ENCODE assay signal across 9 cellular contexts in the genomic region with DNA sequence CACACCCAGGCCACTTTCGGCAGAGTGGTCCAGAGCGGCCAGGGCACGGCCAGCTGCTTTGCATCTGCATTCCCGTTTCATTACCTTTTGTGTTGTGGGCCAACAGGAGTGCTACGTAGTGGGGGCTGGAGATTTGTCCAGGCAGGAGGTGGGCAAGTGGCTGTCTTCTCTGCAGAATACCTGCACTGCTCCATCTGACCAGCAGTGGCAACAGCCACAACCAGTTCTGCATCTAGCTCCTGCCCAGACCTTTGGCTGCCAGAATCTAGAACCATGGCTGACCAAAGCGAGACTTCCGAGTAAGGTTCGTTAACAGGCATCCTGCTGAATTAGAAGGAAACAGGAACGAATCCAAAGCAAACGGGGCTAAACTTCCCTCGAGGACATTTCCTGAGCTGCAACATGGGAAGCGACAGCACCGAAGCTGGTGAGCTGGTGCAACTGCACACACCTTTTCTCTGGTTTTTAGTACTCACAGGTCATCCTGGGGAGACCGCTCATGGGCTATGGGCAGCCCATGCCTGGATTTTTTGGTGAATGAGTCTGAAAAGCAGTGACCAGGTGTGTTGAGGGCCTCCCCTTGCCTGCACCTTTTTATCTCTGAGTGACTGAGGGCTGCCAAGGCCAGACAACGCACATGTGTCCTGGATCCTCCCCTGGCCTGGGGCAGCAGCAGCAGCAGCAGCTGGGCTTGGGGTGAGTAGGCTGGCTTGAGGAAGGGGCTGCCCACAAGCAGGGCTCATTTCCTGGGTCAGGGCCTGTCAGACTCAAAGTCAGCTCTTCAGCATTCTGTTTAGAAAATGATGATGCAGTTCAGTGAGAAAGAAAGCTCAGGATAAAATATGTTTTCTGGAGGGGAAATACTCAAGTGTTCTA. TPM values are rescaled to one million over a fixed set of nuclear protein-coding genes. Genes with fewer than 3 reads are reported as not detected.
DNase-seq lines count a peak whose midpoint lies in the region; ATAC-seq and TF ChIP-seq lines count a peak whose summit lies in the region.
"Had no signal": no experiment of that assay in that cellular context is flagged by ENCODE, and none has a peak within 500 bp of the region (broad histone marks: within the 10 kb centered on the region; RNA-seq: fewer than 3 reads in every experiment).

No MANE protein-coding gene starts in this region.

- H3K27me3 ChIP-seq in H7 (ENCODE audit: control insufficient read depth, insufficient read depth, low read length) = peaks cover 16% of the 10 kb centered on the region; the same call in 1 of the 2 replicates

- peak; percentile 42 for ATAC-seq in GM18511 (IDR thresholded peaks at IDR 0.05; ENCODE audit: unreplicated experiment)

- TF ChIP-seq CTCF in LNCaP clone FGC (IDR thresholded peaks at IDR 0.05; ENCODE audit: control insufficient read depth, extremely low read depth, insufficient read depth) = peak; percentile 35; the same call in 1 of the 2 replicates
- peak in 2 of 3 experiments; percentile 10 to 16 for TF ChIP-seq CTCF in nephron (IDR thresholded peaks at IDR 0.05; ENCODE audit: unreplicated experiment in 3 of 3)

- no peak overlapping the region for H3K27ac Mint-ChIP-seq in nephron

- H3K27ac ChIP-seq in caudate nucleus (ENCODE audit: low read depth, low read length) = no peak overlapping the region

- no peaks in the 10 kb centered on the region; the same call in none of the 2 replicates for H3K36me3 ChIP-seq in H7 (replicated peaks; ENCODE audit: control insufficient read depth, insufficient read depth, low read length)

- peaks cover 37% of the 10 kb centered on the region for H3K27me3 Mint-ChIP-seq in nephron (ENCODE audit: low read depth)

- H3K4me3 Mint-ChIP-seq in nephron = no peak overlapping the region

- H3K4me3 ChIP-seq in H7 (ENCODE audit: insufficient read depth, low read depth, low read length) (no peak overlapping the region), LNCaP clone FGC (ENCODE audit: low read depth, low read length) (no peak overlapping the region)

- DNase-seq in H7 (peak; percentile 59), LNCaP clone FGC (ENCODE audit: low read depth) (peak; percentile 82), caudate nucleus (lab: John Stamatoyannopoulos, UW) (no peak), cortex of kidney (lab: John Stamatoyannopoulos, UW) (no peak), DMS79 treated with DMSO at 0.1 percent for 48 hours (lab: John Stamatoyannopoulos, UW) (no peak), T-helper 1 cell (no peak)
- DNase-seq: NCI-H524 had no signal

- peaks cover 20% of the 10 kb centered on the region for H3K36me3 Mint-ChIP-seq in nephron (ENCODE audit: low read depth)

- H3K9me3 Mint-ChIP-seq in nephron = no peaks in the 10 kb centered on the region

- H3K4me1 Mint-ChIP-seq in nephron = peaks cover 13% of the 10 kb centered on the region

RNA-seq across cellular contexts. Expression of gene GDF7, which starts 10.6 kb away (rescaled TPM):
- total RNA-seq in H7 (2014; rRNA removed; shearing (Covaris generic)) = 1.4 TPM in 2 replicates

RNA-seq across cellular contexts. Expression of gene HS1BP3, which starts 26.6 kb away (rescaled TPM):
- total RNA-seq in H7 (2014; rRNA removed; shearing (Covaris generic)) = 30.2 and 41.3 TPM in 2 replicates

Comparison
In these comparisons a context has a peak if more than half of its experiments do, and no peak if none do; other contexts are left out.
1. DNase-seq: peak in H7 (single experiment) and LNCaP clone FGC (single experiment); none in caudate nucleus (0 of 61), cortex of kidney (single experiment), DMS79 treated with DMSO at 0.1 percent for 48 hours (single experiment) and T-helper 1 cell (0 of 5).